Comparison of ENCODE assay signal across 8 cellular contexts in the genomic region with DNA sequence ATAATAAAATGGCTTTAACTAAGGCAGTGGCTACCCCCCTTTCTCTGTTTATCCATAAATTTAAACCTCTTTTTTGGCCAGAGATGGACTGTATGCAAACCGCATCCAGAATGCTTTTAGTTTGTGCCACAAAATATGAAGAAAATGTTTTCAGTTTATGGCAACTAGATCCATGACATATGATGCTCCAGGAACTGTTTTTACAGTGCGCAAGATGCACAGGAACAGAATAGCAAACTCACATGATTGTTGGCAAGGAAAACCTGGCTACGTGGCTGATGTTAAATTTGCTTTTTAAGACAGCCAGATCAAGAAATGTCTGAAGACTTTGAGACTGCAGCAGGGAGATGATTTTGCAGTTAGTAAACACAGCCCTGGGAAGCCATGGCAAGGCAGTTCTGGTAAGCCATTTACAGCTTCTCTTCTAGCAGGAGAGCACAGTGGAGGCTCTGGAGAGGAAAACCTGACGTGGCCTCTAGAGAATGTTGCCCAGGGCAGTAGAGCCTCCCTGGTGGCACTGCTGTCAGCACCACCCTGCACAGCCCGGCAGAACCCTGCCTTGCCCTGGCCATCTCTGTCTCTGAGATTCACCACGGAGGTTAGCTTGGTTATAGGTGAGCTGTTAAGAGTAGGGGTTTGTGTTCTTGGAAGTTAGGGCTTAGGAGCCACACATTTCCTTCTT.
DNase-seq lines count a peak whose midpoint lies in the region; ATAC-seq lines count a peak whose summit lies in the region.

No MANE protein-coding gene starts in this region.

- no peaks in the 10 kb centered on the region for H3K9me3 ChIP-seq in right cardiac atrium (ENCODE audit: control insufficient read depth, low read length)

- no peaks in the 10 kb centered on the region for H3K27me3 ChIP-seq in right cardiac atrium (ENCODE audit: control insufficient read depth, insufficient read depth)

- 31% methylated on average over 6 of the region's 6 CpGs for WGBS in right cardiac atrium

- H3K27ac ChIP-seq in right cardiac atrium (ENCODE audit: low read length) (peak overlapping the region; percentile 12), caudate nucleus (ENCODE audit: low read depth, low read length) (no peak overlapping the region)

- H3K4me1 ChIP-seq in right cardiac atrium (ENCODE audit: control insufficient read depth, insufficient read depth, low read length): peaks cover 4% of the 10 kb centered on the region

- DNase-seq in NCI-H2107 treated with DMSO at 0.1 percent for 48 hours (lab: John Stamatoyannopoulos, UW; ENCODE audit: unreplicated experiment): peak; percentile 14
- DNase-seq in NCI-H2107 (lab: John Stamatoyannopoulos, UW): no peak
- peak; percentile 15 for DNase-seq in activated naive CD4-positive, alpha-beta T cell treated with anti-CD3 and anti-CD28 coated beads, Interleukin-2, amount 50 U/mL, for 16 hours
- peak in 1 of 3 donors; percentile 51 for DNase-seq in right cardiac atrium
- DNase-seq in stimulated activated naive CD8-positive, alpha-beta T cell treated with anti-CD3 and anti-CD28 coated beads, Interleukin-15, Interleukin-2, amounts not matched to agents 100 U/mL and 50 U/mL, for 24 hours: peak; percentile 43
- no peak for DNase-seq in caudate nucleus (lab: John Stamatoyannopoulos, UW)
- DNase-seq in COLO668 (lab: John Stamatoyannopoulos, UW; ENCODE audit: unreplicated experiment): no peak
- DNase-seq in cerebellar nuclear complex (lab: John Stamatoyannopoulos, UW): no peak

- intact Hi-C loops in right cardiac atrium (cut with DNase I): no loop called here

- peak; percentile 76 to 87 for ATAC-seq in right cardiac atrium
- ATAC-seq in stimulated activated naive CD8-positive, alpha-beta T cell treated with anti-CD3 and anti-CD28 coated beads, Interleukin-15, Interleukin-2, amounts not matched to agents 100 U/mL and 50 U/mL, for 24 hours: peak; percentile 91

- peak overlapping the region; percentile 4 for H3K4me3 ChIP-seq in right cardiac atrium (ENCODE audit: low read length)

Comparison
In these comparisons a context has a peak if more than half of its experiments do, and no peak if none do; other contexts are left out.
1. DNase-seq: peak in NCI-H2107 treated with DMSO at 0.1 percent for 48 hours (single experiment), activated naive CD4-positive, alpha-beta T cell treated with anti-CD3 and anti-CD28 coated beads, Interleukin-2, amount 50 U/mL, for 16 hours (single experiment) and stimulated activated naive CD8-positive, alpha-beta T cell treated with anti-CD3 and anti-CD28 coated beads, Interleukin-15, Interleukin-2, amounts not matched to agents 100 U/mL and 50 U/mL, for 24 hours (single experiment); none in NCI-H2107 (single experiment), caudate nucleus (0 of 61), COLO668 (single experiment) and cerebellar nuclear complex (0 of 2).